1 cellular context compared by ENCODE assay signal in genomic region chr3:142981901-142982773, GRCh38.
TF ChIP-seq lines count a peak whose summit lies in the region.

No MANE protein-coding gene starts in this region.

TF ChIP-seq in HepG2, 621 proteins besides CTCF, POLR2A, EP300 and RAD21 (continued from another document and continues in another):
- TF ChIP-seq E2F2 (CRISPR knock-in tag; IDR thresholded peaks at IDR 0.05; ENCODE audit: borderline replicate concordance) (no peak), REPIN1 (CRISPR knock-in tag; IDR thresholded peaks at IDR 0.05; ENCODE audit: borderline replicate concordance, low read depth) (no peak), CBX1 (IDR thresholded peaks at IDR 0.05; ENCODE audit: low read depth) (no peak), PITX1 (CRISPR knock-in tag; IDR thresholded peaks at IDR 0.05) (peak; percentile 59), ZNF772 (CRISPR knock-in tag; IDR thresholded peaks at IDR 0.05) (no peak), MEIS1 (CRISPR knock-in tag; IDR thresholded peaks at IDR 0.05; ENCODE audit: borderline replicate concordance) (no peak), MAX (IDR thresholded peaks at IDR 0.05) (no peak), ZMYM4 (CRISPR knock-in tag; IDR thresholded peaks at IDR 0.05) (peak; percentile 57; the same call in 1 of the 2 replicates), ZSCAN29 (CRISPR knock-in tag; conservative IDR thresholded peaks at IDR 0.05) (0 out of 2 replicates have a peak, but pooled peaks have one; percentile 19), RARG (CRISPR knock-in tag; IDR thresholded peaks at IDR 0.05; ENCODE audit: low read depth) (no peak), ARNTL (CRISPR knock-in tag; IDR thresholded peaks at IDR 0.05) (no peak), KLF9 (CRISPR knock-in tag; IDR thresholded peaks at IDR 0.05; ENCODE audit: low read depth) (no peak), SMAD1 (CRISPR knock-in tag; IDR thresholded peaks at IDR 0.05; ENCODE audit: borderline replicate concordance, low read depth) (no peak), KMT2B (CRISPR knock-in tag; IDR thresholded peaks at IDR 0.05) (no peak), PHF21A (CRISPR knock-in tag; IDR thresholded peaks at IDR 0.05) (0 out of 2 replicates have a peak, but pooled peaks have one; percentile 14), BRD4 (CRISPR knock-in tag; IDR thresholded peaks at IDR 0.05) (no peak), ZNF318 (CRISPR knock-in tag; IDR thresholded peaks at IDR 0.05) (no peak), RBFOX2 (IDR thresholded peaks at IDR 0.05; ENCODE audit: low read depth, low read length) (no peak), GATAD2A (CRISPR knock-in tag; IDR thresholded peaks at IDR 0.05) (0 out of 2 replicates have a peak, but pooled peaks have one; percentile 21), JUNB (CRISPR knock-in tag; IDR thresholded peaks at IDR 0.05; ENCODE audit: borderline replicate concordance) (no peak), ZNF607 (CRISPR knock-in tag; IDR thresholded peaks at IDR 0.05; ENCODE audit: borderline replicate concordance) (no peak), NKX3-1 (CRISPR knock-in tag; IDR thresholded peaks at IDR 0.05) (no peak), ZNF432 (CRISPR knock-in tag; IDR thresholded peaks at IDR 0.05; ENCODE audit: borderline replicate concordance) (no peak), ARID2 (CRISPR knock-in tag; IDR thresholded peaks at IDR 0.05; ENCODE audit: borderline replicate concordance) (no peak), AKNA (CRISPR knock-in tag; IDR thresholded peaks at IDR 0.05; ENCODE audit: borderline replicate concordance) (no peak), SP140L (CRISPR knock-in tag; IDR thresholded peaks at IDR 0.05; ENCODE audit: borderline replicate concordance) (no peak), TCF7 (IDR thresholded peaks at IDR 0.05; ENCODE audit: low read depth) (peak; percentile 6; the same call in 1 of the 2 replicates), SSRP1 (CRISPR knock-in tag; IDR thresholded peaks at IDR 0.05) (no peak), ZFAT (CRISPR knock-in tag; conservative IDR thresholded peaks at IDR 0.05) (no peak), DZIP1 (CRISPR knock-in tag; IDR thresholded peaks at IDR 0.05) (no peak), ZNF367 (CRISPR knock-in tag; IDR thresholded peaks at IDR 0.05; ENCODE audit: borderline replicate concordance) (no peak), ARID5B (CRISPR knock-in tag; IDR thresholded peaks at IDR 0.05) (0 out of 2 replicates have a peak, but pooled peaks have one; percentile 18), NBN (conservative IDR thresholded peaks at IDR 0.05) (no peak), ZNF710 (CRISPR knock-in tag; IDR thresholded peaks at IDR 0.05; ENCODE audit: borderline replicate concordance) (peak; percentile 85; the same call in 1 of the 2 replicates)
